1 cellular context compared by ENCODE assay signal in genomic region chr11:68224606-68225005, GRCh38.
TF ChIP-seq lines count a peak whose summit lies in the region.

No MANE protein-coding gene starts in this region.

TF ChIP-seq in IMR-90, 13 proteins besides CTCF, POLR2A, EP300 and RAD21:
- no peak for TF ChIP-seq CHD1 (IDR thresholded peaks at IDR 0.05; ENCODE audit: low read depth, low read length)
- no peak for TF ChIP-seq MAZ (IDR thresholded peaks at IDR 0.05; ENCODE audit: borderline replicate concordance, low read depth, low read length)
- no peak for TF ChIP-seq BHLHE40 (IDR thresholded peaks at IDR 0.05; ENCODE audit: low read depth, low read length)
- no peak for TF ChIP-seq RCOR1 (IDR thresholded peaks at IDR 0.05; ENCODE audit: insufficient replicate concordance, low read length)
- no peak for TF ChIP-seq MXI1 (IDR thresholded peaks at IDR 0.05; ENCODE audit: borderline replicate concordance, low read depth, low read length)
- TF ChIP-seq FOS (IDR thresholded peaks at IDR 0.05; ENCODE audit: low read depth, low read length): no peak
